ENCODE assay signal across 8 cellular contexts in genomic region chr22:23180301-23180892, GRCh38. TPM values are rescaled to one million over a fixed set of nuclear protein-coding genes. Genes with fewer than 3 reads are reported as not detected.
A peak's percentile ranks its signal among the peaks of the same experiment; 100 is the strongest.
DNase-seq lines count a peak whose midpoint lies in the region; ATAC-seq and TF ChIP-seq lines count a peak whose summit lies in the region.

TSS of gene BCR (plus strand) at chr22:23180509. CDS start at chr22:23180961, 452 bp downstream.

- H3K79me2 ChIP-seq in ACC112 (ENCODE audit: control insufficient read depth, insufficient read depth, low read length, unreplicated experiment): peaks cover 40% of the 10 kb centered on the region

- peaks cover 35% of the 10 kb centered on the region for H3K4me1 ChIP-seq in ACC112 (ENCODE audit: control insufficient read depth, insufficient read depth, low read length, unreplicated experiment)
- H3K4me1 ChIP-seq in left lung: peaks cover 24 to 61% of the 10 kb centered on the region in 2 donors

- H3K27me3 ChIP-seq in ACC112 (ENCODE audit: insufficient read depth, low read length): no peaks in the 10 kb centered on the region
- H3K27me3 ChIP-seq in left lung: no peaks in the 10 kb centered on the region

- H3K27ac ChIP-seq in ACC112 (ENCODE audit: low read depth, low read length) (no peak within 1 kb of the TSS), left lung (peak within 1 kb of the TSS; percentile 70 to 73)

- H3K36me3 ChIP-seq in ACC112 (ENCODE audit: insufficient read depth, low read length) (no peaks in the 10 kb centered on the region), left lung (no peaks in the 10 kb centered on the region)

- peak within 1 kb of the TSS; percentile 21 for H2AFZ ChIP-seq in ACC112 (ENCODE audit: low read length, unreplicated experiment)

- H3K4me3 ChIP-seq in ACC112 (ENCODE audit: low read depth, low read length) (peak within 1 kb of the TSS; percentile 81), left lung (peak within 1 kb of the TSS; percentile 53 to 67)

- H3K9me3 ChIP-seq in left lung: peaks cover 0 to 9% of the 10 kb centered on the region in 2 donors

- ATAC-seq in GM18867 (IDR thresholded peaks at IDR 0.05; ENCODE audit: unreplicated experiment) (peak; percentile 50), left lung (peak; percentile 83), GM19395 (IDR thresholded peaks at IDR 0.05; ENCODE audit: unreplicated experiment) (no peak)

- DNase-seq in NCI-H2171 (lab: John Stamatoyannopoulos, UW): peak; percentile 41
- peak; percentile 52 to 60 for DNase-seq in activated CD4-positive, alpha-beta T cell treated with anti-CD3 and anti-CD28 coated beads, Interleukin-2, amount 50 U/mL, for 48 hours
- DNase-seq in ecto neural progenitor cell (ENCODE audit: low spot score): peak; percentile 76
- DNase-seq in left lung: peak; percentile 72 to 94
- peak; percentile 54 for DNase-seq in stimulated activated CD4-positive, alpha-beta T cell treated with anti-CD3 and anti-CD28 coated beads, Interleukin-2, amount 100 ng/mL, for 4 hours (ENCODE audit: low read depth)

- TF ChIP-seq CTCF in left lung (IDR thresholded peaks at IDR 0.05): no peak

- intact Hi-C loops in left lung (cut with DNase I): loop anchor here in 1 of 2 donors (5.0 kb wide), 1 partner anchor 37 kb away; no protein-coding TSS in a partner anchor

RNA-seq across cellular contexts. Expression of gene BCR, which starts in this region (rescaled TPM):
- total RNA-seq in left lung: 10 to 100 TPM; 66.1 to 70.4 TPM
